ENCODE assay signal across 12 cellular contexts in genomic region chr15:66085128-66085527, GRCh38.
DNase-seq lines count a peak whose midpoint lies in the region; ATAC-seq and TF ChIP-seq lines count a peak whose summit lies in the region.
"Had no signal": no experiment of that assay in that cellular context is flagged by ENCODE, and none has a peak within 500 bp of the region (broad histone marks: within the 10 kb centered on the region; RNA-seq: fewer than 3 reads in every experiment).

No MANE protein-coding gene starts in this region.

- ATAC-seq in activated naive CD8-positive, alpha-beta T cell treated with anti-CD3 and anti-CD28 coated beads, Interleukin-2, amount 10 ng/mL, durations not matched to agents 7 days and 5 days (ENCODE audit: low read depth) = no peak
- ATAC-seq in HG03521 (IDR thresholded peaks at IDR 0.05; ENCODE audit: unreplicated experiment) (no peak), heart right ventricle (no peak)

- no peak overlapping the region for H3K4me3 Mint-ChIP-seq in activated naive CD8-positive, alpha-beta T cell treated with anti-CD3 and anti-CD28 coated beads, Interleukin-2, amount 10 ng/mL, durations not matched to agents 7 days and 5 days
- no peak overlapping the region for H3K4me3 Mint-ChIP-seq in type B pancreatic cell
- H3K4me3 Mint-ChIP-seq: nephron had no signal

- no peaks in the 10 kb centered on the region for H3K36me3 Mint-ChIP-seq in activated naive CD8-positive, alpha-beta T cell treated with anti-CD3 and anti-CD28 coated beads, Interleukin-2, amount 10 ng/mL, durations not matched to agents 7 days and 5 days
- H3K36me3 Mint-ChIP-seq in type B pancreatic cell = no peaks in the 10 kb centered on the region
- H3K36me3 Mint-ChIP-seq: CD14-positive monocyte had no signal

- peaks cover 0 to 28% (median 13%) of the 10 kb centered on the region in 9 donors for H3K4me1 ChIP-seq in heart right ventricle

- no peak overlapping the region for H3K27ac Mint-ChIP-seq in activated naive CD8-positive, alpha-beta T cell treated with anti-CD3 and anti-CD28 coated beads, Interleukin-2, amount 10 ng/mL, durations not matched to agents 7 days and 5 days
- no peak overlapping the region for H3K27ac Mint-ChIP-seq in type B pancreatic cell
- H3K27ac Mint-ChIP-seq: nephron had no signal

- H3K27me3 ChIP-seq in heart right ventricle = peaks cover 0 to 1% (median 0%) of the 10 kb centered on the region in 7 donors

- no peak for TF ChIP-seq POLR2A in NB4 (IDR thresholded peaks at IDR 0.05; ENCODE audit: extremely low read depth, insufficient read length)

- intact Hi-C loops in heart right ventricle (cut with DNase I) = no loop called here

- H3K36me3 ChIP-seq in heart right ventricle = no peaks in the 10 kb centered on the region

- no peak overlapping the region for H3K27ac ChIP-seq in heart right ventricle

- POLR2A ChIA-PET in activated naive CD8-positive, alpha-beta T cell treated with anti-CD3 and anti-CD28 coated beads, Interleukin-2, amount 10 ng/mL, durations not matched to agents 7 days and 5 days (lab: Charles Lee) = no interaction called here

- H3K4me3 ChIP-seq in NB4 (ENCODE audit: low read depth, low read length) (no peak overlapping the region), heart right ventricle (no peak overlapping the region)

- no peaks in the 10 kb centered on the region for H3K4me1 Mint-ChIP-seq in activated naive CD8-positive, alpha-beta T cell treated with anti-CD3 and anti-CD28 coated beads, Interleukin-2, amount 10 ng/mL, durations not matched to agents 7 days and 5 days
- peaks cover 4% of the 10 kb centered on the region for H3K4me1 Mint-ChIP-seq in type B pancreatic cell (ENCODE audit: unreplicated experiment)
- H3K4me1 Mint-ChIP-seq: CD14-positive monocyte had no signal

- H3K27me3 Mint-ChIP-seq in activated naive CD8-positive, alpha-beta T cell treated with anti-CD3 and anti-CD28 coated beads, Interleukin-2, amount 10 ng/mL, durations not matched to agents 7 days and 5 days = peaks cover 28% of the 10 kb centered on the region
- H3K27me3 Mint-ChIP-seq in type B pancreatic cell = peaks cover 4% of the 10 kb centered on the region

- H3K9me3 Mint-ChIP-seq in activated naive CD8-positive, alpha-beta T cell treated with anti-CD3 and anti-CD28 coated beads, Interleukin-2, amount 10 ng/mL, durations not matched to agents 7 days and 5 days = no peaks in the 10 kb centered on the region
- H3K9me3 Mint-ChIP-seq in type B pancreatic cell = no peaks in the 10 kb centered on the region

- TF ChIP-seq CTCF in NB4 (IDR thresholded peaks at IDR 0.05; ENCODE audit: low read depth, low read length) (peak; percentile 33), type B pancreatic cell (conservative IDR thresholded peaks at IDR 0.05) (peak; percentile 62), heart right ventricle (IDR thresholded peaks at IDR 0.05) (no peak)

- peaks cover 0 to 9% (median 0%) of the 10 kb centered on the region in 11 donors for H3K9me3 ChIP-seq in heart right ventricle

- 84 to 87% methylated on average over 6 of the region's 6 CpGs for WGBS in heart right ventricle, 2 donors

- peak in 2 of 3 donors; percentile 11 to 35 for DNase-seq in stimulated activated CD4-positive, alpha-beta T cell treated with anti-CD3 and anti-CD28 coated beads, Interleukin-12 subunit alpha, Interleukin-12 subunit beta, amount 100 ng/mL, for 48 hours (ENCODE audit: low read depth in 2 of 3, low spot score in 1 of 3)
- DNase-seq in stimulated activated CD4-positive, alpha-beta T cell treated with anti-CD3 and anti-CD28 coated beads, Interleukin-4, amount 100 ng/mL, for 1 hour = no peak
- peak; percentile 21 for DNase-seq in NB4 (ENCODE audit: low read depth)
- DNase-seq in activated naive CD8-positive, alpha-beta T cell treated with anti-CD3 and anti-CD28 coated beads, Interleukin-2, amount 10 ng/mL, durations not matched to agents 7 days and 5 days = peak; percentile 40
- no peak for DNase-seq in type B pancreatic cell (ENCODE audit: extremely low spot score, unreplicated experiment)
- no peak for DNase-seq in heart right ventricle
- DNase-seq in GOT3 (lab: John Stamatoyannopoulos, UW) = no peak
- DNase-seq: activated CD4-positive, CD25-positive, alpha-beta regulatory T cell; aorta had no signal

Comparison
In these comparisons a context has a peak if more than half of its experiments do, and no peak if none do; other contexts are left out.
1. DNase-seq: peak in stimulated activated CD4-positive, alpha-beta T cell treated with anti-CD3 and anti-CD28 coated beads, Interleukin-12 subunit alpha, Interleukin-12 subunit beta, amount 100 ng/mL, for 48 hours (2 of 3), NB4 (single experiment) and activated naive CD8-positive, alpha-beta T cell treated with anti-CD3 and anti-CD28 coated beads, Interleukin-2, amount 10 ng/mL, durations not matched to agents 7 days and 5 days (single experiment); none in stimulated activated CD4-positive, alpha-beta T cell treated with anti-CD3 and anti-CD28 coated beads, Interleukin-4, amount 100 ng/mL, for 1 hour (single experiment), type B pancreatic cell (single experiment), heart right ventricle (0 of 2) and GOT3 (single experiment).
2. CTCF ChIP-seq: peak in NB4 (single experiment) and type B pancreatic cell (single experiment); none in heart right ventricle (0 of 9).